Comparison of ENCODE assay signal across 2 cellular contexts in genomic region chr15:60352525-60352924, GRCh38.
TF ChIP-seq lines count a peak whose summit lies in the region.

No MANE protein-coding gene starts in this region.

TF ChIP-seq in A549, 52 proteins besides CTCF, POLR2A, EP300 and RAD21:
- 0 out of 2 replicates have a peak, but pooled peaks have one; percentile 52 for TF ChIP-seq HOXA7 (CRISPR knock-in tag; IDR thresholded peaks at IDR 0.05)
- no peak for TF ChIP-seq ZSCAN20 (CRISPR knock-in tag; IDR thresholded peaks at IDR 0.05)
TF ChIP-seq in A549: peak in this region for 1.

TF ChIP-seq in IMR-90, 13 proteins besides CTCF, POLR2A, EP300 and RAD21:
- TF ChIP-seq MXI1 (IDR thresholded peaks at IDR 0.05; ENCODE audit: borderline replicate concordance, low read depth, low read length), result no peak
- TF ChIP-seq SMC3 (IDR thresholded peaks at IDR 0.05; ENCODE audit: low read depth, low read length), result no peak
- no peak for TF ChIP-seq FOS (IDR thresholded peaks at IDR 0.05; ENCODE audit: low read depth, low read length)
- TF ChIP-seq CHD1 (IDR thresholded peaks at IDR 0.05; ENCODE audit: low read depth, low read length), result no peak
- no peak for TF ChIP-seq USF2 (IDR thresholded peaks at IDR 0.05; ENCODE audit: low read depth, low read length)
- TF ChIP-seq BHLHE40 (IDR thresholded peaks at IDR 0.05; ENCODE audit: low read depth, low read length), result no peak
- no peak for TF ChIP-seq RFX5 (IDR thresholded peaks at IDR 0.05; ENCODE audit: low read depth, low read length)
- no peak for TF ChIP-seq NFE2L2 (IDR thresholded peaks at IDR 0.05; ENCODE audit: low read depth, low read length)
